ENCODE assay signal across 26 cellular contexts in the genomic region with DNA sequence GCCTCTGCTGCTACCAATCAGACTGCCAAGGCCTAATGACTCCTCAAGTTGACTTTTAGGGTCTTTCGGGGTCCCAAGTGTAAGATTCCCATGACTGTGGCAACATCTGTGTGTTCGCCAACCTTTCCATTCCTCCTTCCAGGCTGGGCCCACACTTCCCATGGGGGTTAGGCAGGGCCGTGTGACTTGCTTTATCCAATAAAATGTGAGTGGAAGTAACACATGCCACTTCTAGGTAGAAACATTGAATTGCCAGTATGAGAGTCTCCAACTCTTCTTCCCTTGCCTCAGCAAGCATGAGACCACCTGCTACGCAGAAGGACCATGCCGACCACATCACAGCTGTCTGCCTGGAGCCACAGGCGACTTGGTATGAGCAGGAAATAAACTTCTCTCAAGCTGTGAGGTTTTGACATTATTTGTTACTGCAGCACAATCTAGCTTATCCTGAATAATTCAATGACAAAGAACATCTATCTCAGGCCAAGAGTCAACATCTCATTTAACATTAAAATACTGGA.
"Had no signal": no experiment of that assay in that cellular context is flagged by ENCODE, and none has a peak within 500 bp of the region (broad histone marks: within the 10 kb centered on the region; RNA-seq: fewer than 3 reads in every experiment).

No MANE protein-coding gene starts in this region.

- H3K27ac ChIP-seq: epithelial cell of prostate, esophagus squamous epithelium, left ventricle myocardium inferior, pancreas, thoracic aorta, upper lobe of left lung, vagina had no signal

- H3K36me3 ChIP-seq: esophagus squamous epithelium, left ventricle myocardium inferior, pancreas, thoracic aorta, upper lobe of left lung, vagina had no signal

- H3K9me3 ChIP-seq: esophagus squamous epithelium, pancreas, vagina had no signal

- H3K27me3 ChIP-seq: esophagus squamous epithelium, pancreas, upper lobe of left lung, vagina had no signal

- H3K4me1 ChIP-seq: esophagus squamous epithelium, left ventricle myocardium inferior, pancreas, upper lobe of left lung, vagina had no signal

- ATAC-seq: activated naive CD4-positive, alpha-beta T cell treated with anti-CD3 and anti-CD28 coated beads, Interleukin-2, amount 50 U/mL, for 72 hours; activated T-cell treated with anti-CD3 and anti-CD28 coated beads, Interleukin-2, amount 50 U/mL, for 72 hours; mucosa of descending colon; pancreas; right cardiac atrium; stimulated activated effector memory CD8-positive, alpha-beta T cell treated with anti-CD3 and anti-CD28 coated beads, Interleukin-12 subunit alpha, Interleukin-12 subunit beta, amount 100 ng/mL, for 72 hours had no signal

- FAIRE-seq: bronchial epithelial cell, colon, islet of Langerhans, pancreas had no signal

- DNase-seq: activated B cell treated with CpG ODN at 0.5 μM for 24 hours; activated CD4-positive, alpha-beta T cell treated with anti-CD3 and anti-CD28 coated beads, Interleukin-2, amount 50 U/mL, for 1 hour; activated naive CD4-positive, alpha-beta T cell; activated T-cell treated with anti-CD3 and anti-CD28 coated beads for 4 hours; activated T-cell treated with anti-CD3 and anti-CD28 coated beads, Interleukin-2, amount 50 U/mL, for 72 hours; dermis blood vessel endothelial cell; effector CD4-positive, alpha-beta T cell; esophagus squamous epithelium; foreskin melanocyte; left ventricle myocardium inferior; pancreas; right cardiac atrium; stimulated activated CD4-positive, alpha-beta T cell treated with anti-CD3 and anti-CD28 coated beads, Interleukin-12 subunit alpha, Interleukin-12 subunit beta, amount 100 ng/mL, for 4 hours; stimulated activated CD4-positive, alpha-beta T cell treated with anti-CD3 and anti-CD28 coated beads, Interleukin-4, amount 100 ng/mL, for 24 hours; T-helper 2 cell; upper lobe of left lung had no signal

- H3K4me3 ChIP-seq: esophagus squamous epithelium, left ventricle myocardium inferior, lung, mucosa of descending colon, pancreas, thoracic aorta, upper lobe of left lung, vagina had no signal
